ENCODE assay signal across 1 cellular context in the genomic region with DNA sequence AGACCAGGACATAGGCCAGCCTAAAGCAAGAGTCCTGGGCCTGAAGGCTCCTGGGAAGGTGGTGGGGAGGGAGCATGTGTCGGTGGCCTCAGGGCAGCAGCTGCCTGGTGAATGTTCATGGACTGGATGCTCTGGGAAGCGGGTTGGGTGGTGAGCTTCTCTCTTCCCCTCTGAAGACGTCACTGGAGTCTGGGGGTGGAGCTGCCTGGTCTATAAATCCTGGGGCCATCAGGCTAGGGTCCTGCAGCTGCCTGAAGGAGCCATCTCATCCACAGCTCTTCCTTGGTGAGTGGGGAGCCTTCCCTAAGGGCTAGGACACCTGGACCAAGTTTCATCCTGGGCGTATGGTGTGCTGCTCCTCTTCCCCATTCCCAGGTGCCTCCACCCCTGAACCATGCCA.
TF ChIP-seq lines count a peak whose summit lies in the region.

A gene with protein sequence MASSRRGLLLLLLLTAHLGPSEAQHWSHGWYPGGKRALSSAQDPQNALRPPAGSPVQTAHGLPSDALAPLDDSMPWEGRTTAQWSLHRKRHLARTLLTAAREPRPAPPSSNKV (plus strand): TSS at position 242 of the 400 bp plus-strand sequence. CDS start 793 bp downstream, outside the sequence.

TF ChIP-seq in H1, 55 proteins besides CTCF, POLR2A, EP300 and RAD21:
- TF ChIP-seq EGR1 (IDR thresholded peaks at IDR 0.05; ENCODE audit: borderline replicate concordance, low read depth, low read length), result no peak
- no peak for TF ChIP-seq GABPA (IDR thresholded peaks at IDR 0.05; ENCODE audit: borderline replicate concordance, insufficient read depth, low read length)
- TF ChIP-seq SIX5 (IDR thresholded peaks at IDR 0.05; ENCODE audit: low read depth, low read length), result no peak
- TF ChIP-seq SAP30 (IDR thresholded peaks at IDR 0.05; ENCODE audit: insufficient read depth, insufficient replicate concordance, low read length), result no peak
- TF ChIP-seq, protein P1, sequence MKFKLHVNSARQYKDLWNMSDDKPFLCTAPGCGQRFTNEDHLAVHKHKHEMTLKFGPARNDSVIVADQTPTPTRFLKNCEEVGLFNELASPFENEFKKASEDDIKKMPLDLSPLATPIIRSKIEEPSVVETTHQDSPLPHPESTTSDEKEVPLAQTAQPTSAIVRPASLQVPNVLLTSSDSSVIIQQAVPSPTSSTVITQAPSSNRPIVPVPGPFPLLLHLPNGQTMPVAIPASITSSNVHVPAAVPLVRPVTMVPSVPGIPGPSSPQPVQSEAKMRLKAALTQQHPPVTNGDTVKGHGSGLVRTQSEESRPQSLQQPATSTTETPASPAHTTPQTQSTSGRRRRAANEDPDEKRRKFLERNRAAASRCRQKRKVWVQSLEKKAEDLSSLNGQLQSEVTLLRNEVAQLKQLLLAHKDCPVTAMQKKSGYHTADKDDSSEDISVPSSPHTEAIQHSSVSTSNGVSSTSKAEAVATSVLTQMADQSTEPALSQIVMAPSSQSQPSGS (IDR thresholded peaks at IDR 0.05; ENCODE audit: low read length), result no peak
- TF ChIP-seq TAF7 (optimal IDR thresholded peaks at IDR 0.05; ENCODE audit: borderline replicate concordance, low read depth, low read length), result no peak
- no peak for TF ChIP-seq ZNF274 (IDR thresholded peaks at IDR 0.05; ENCODE audit: borderline replicate concordance, extremely low read depth, low read length)
- no peak for TF ChIP-seq CHD2 (IDR thresholded peaks at IDR 0.05; ENCODE audit: low read length)
- TF ChIP-seq CREB1 (IDR thresholded peaks at IDR 0.05), result no peak
- TF ChIP-seq TCF12 (IDR thresholded peaks at IDR 0.05; ENCODE audit: low read depth, low read length), result no peak
- no peak for TF ChIP-seq RNF2 (IDR thresholded peaks at IDR 0.05; ENCODE audit: borderline replicate concordance, low read depth, low read length, missing control alignments, poor library complexity, severe bottlenecking)
- TF ChIP-seq NRF1 (IDR thresholded peaks at IDR 0.05; ENCODE audit: low read depth, low read length), result no peak
- no peak for TF ChIP-seq TEAD4 (IDR thresholded peaks at IDR 0.05; ENCODE audit: low read depth, low read length)
- no peak for TF ChIP-seq BACH1 (IDR thresholded peaks at IDR 0.05; ENCODE audit: low read length)
- no peak for TF ChIP-seq POLR2AphosphoS5 (IDR thresholded peaks at IDR 0.05; ENCODE audit: low read depth, low read length)
- TF ChIP-seq JUND (IDR thresholded peaks at IDR 0.05; ENCODE audit: low read length), result no peak
- no peak for TF ChIP-seq GTF2F1 (IDR thresholded peaks at IDR 0.05; ENCODE audit: borderline replicate concordance, low read depth, low read length)
- TF ChIP-seq, protein P2, sequence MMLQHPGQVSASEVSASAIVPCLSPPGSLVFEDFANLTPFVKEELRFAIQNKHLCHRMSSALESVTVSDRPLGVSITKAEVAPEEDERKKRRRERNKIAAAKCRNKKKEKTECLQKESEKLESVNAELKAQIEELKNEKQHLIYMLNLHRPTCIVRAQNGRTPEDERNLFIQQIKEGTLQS (IDR thresholded peaks at IDR 0.05; ENCODE audit: insufficient read depth, low read depth, low read length), result no peak
- TF ChIP-seq KDM1A (IDR thresholded peaks at IDR 0.05; ENCODE audit: borderline replicate concordance, low read length), result no peak
- no peak for TF ChIP-seq KDM4A (IDR thresholded peaks at IDR 0.05; ENCODE audit: low read depth, low read length, severe bottlenecking)
